Comparison of ENCODE assay signal across 1 cellular context in the genomic region with DNA sequence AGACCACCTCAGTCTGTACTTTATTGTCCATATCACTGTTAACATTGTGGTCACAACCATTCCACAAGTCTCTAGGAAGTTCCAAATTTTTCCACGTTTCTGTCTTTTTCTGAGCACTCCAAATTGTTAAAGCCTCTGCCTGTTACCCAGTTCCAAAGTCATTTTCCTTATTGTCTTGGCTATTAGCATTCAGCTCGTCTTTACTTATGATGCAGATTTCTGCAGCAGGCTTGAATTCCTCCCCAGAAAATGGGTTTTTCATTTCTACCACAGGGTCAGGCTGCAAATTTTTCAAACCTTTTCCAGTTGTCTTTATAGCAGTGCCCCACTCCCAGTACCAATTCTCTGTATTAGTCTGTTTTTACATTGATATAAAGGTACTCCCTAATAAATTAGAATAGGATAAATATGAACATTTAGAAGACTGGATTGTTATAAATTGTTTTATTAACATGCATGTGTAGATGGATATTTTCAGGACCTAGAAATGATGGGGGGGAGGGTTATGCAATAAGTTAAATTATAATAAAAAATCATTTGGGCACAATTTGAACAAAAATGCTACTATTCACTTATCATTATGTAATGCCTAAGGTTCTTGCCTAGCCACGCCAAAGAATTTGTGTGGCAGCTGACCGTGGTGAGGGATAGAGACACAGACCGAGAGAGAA.
TF ChIP-seq lines count a peak whose summit lies in the region.

No MANE protein-coding gene starts in this region.

TF ChIP-seq in K562, 482 proteins besides CTCF, POLR2A, EP300 and RAD21 (continues in another document):
- TF ChIP-seq ZNF318 (IDR thresholded peaks at IDR 0.05; ENCODE audit: borderline replicate concordance in 1 of 2, low read depth in 1 of 2), result no peak
- TF ChIP-seq, protein P1, sequence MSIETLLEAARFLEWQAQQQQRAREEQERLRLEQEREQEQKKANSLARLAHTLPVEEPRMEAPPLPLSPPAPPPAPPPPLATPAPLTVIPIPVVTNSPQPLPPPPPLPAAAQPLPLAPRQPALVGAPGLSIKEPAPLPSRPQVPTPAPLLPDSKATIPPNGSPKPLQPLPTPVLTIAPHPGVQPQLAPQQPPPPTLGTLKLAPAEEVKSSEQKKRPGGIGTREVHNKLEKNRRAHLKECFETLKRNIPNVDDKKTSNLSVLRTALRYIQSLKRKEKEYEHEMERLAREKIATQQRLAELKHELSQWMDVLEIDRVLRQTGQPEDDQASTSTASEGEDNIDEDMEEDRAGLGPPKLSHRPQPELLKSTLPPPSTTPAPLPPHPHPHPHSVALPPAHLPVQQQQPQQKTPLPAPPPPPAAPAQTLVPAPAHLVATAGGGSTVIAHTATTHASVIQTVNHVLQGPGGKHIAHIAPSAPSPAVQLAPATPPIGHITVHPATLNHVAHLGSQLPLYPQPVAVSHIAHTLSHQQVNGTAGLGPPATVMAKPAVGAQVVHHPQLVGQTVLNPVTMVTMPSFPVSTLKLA (conservative IDR thresholded peaks at IDR 0.05), result 0 out of 4 replicates have a peak, but pooled peaks of 1 of the 2 experiments have one; percentile 17
- no peak for TF ChIP-seq HOMEZ (CRISPR knock-in tag; IDR thresholded peaks at IDR 0.05)
- TF ChIP-seq ZBTB40 (IDR thresholded peaks at IDR 0.05), result peak; percentile 79
- TF ChIP-seq ZBTB40 (CRISPR knock-in tag; IDR thresholded peaks at IDR 0.05), result no peak
- TF ChIP-seq PRPF4 (IDR thresholded peaks at IDR 0.05; ENCODE audit: insufficient read depth, low read depth, low read length, poor library complexity, severe bottlenecking), result no peak
- no peak for TF ChIP-seq ZNF696 (CRISPR knock-in tag; conservative IDR thresholded peaks at IDR 0.05)
- no peak for TF ChIP-seq SMC3 (conservative IDR thresholded peaks at IDR 0.05; ENCODE audit: insufficient read depth, low read depth, low read length)
- TF ChIP-seq ZNF324 (CRISPR knock-in tag; IDR thresholded peaks at IDR 0.05), result no peak
- no peak for TF ChIP-seq SNAPC5 (CRISPR knock-in tag; IDR thresholded peaks at IDR 0.05)
- TF ChIP-seq ILK (tag; IDR thresholded peaks at IDR 0.05; ENCODE audit: borderline replicate concordance, low read depth), result no peak
- no peak for TF ChIP-seq DLX4 (CRISPR knock-in tag; IDR thresholded peaks at IDR 0.05)
- TF ChIP-seq RBM22 (IDR thresholded peaks at IDR 0.05; ENCODE audit: low read depth, low read length, poor library complexity, severe bottlenecking), result no peak
- no peak for TF ChIP-seq ZNF23 (CRISPR knock-in tag; IDR thresholded peaks at IDR 0.05)
- no peak for TF ChIP-seq ZNF79 (CRISPR knock-in tag; IDR thresholded peaks at IDR 0.05; ENCODE audit: low read depth)
- TF ChIP-seq ZNF518B (CRISPR knock-in tag; IDR thresholded peaks at IDR 0.05), result no peak
- TF ChIP-seq ZNF766 (CRISPR knock-in tag; conservative IDR thresholded peaks at IDR 0.05), result 0 out of 2 replicates have a peak, but pooled peaks have one; percentile 13
